ENCODE assay signal across 9 cellular contexts in genomic region chr7:112481833-112482669, GRCh38. TPM values are rescaled to one million over a fixed set of nuclear protein-coding genes. Genes with fewer than 3 reads are reported as not detected.
DNase-seq lines count a peak whose midpoint lies in the region; ATAC-seq and TF ChIP-seq lines count a peak whose summit lies in the region.
"Had no signal": no experiment of that assay in that cellular context is flagged by ENCODE, and none has a peak within 500 bp of the region (broad histone marks: within the 10 kb centered on the region; RNA-seq: fewer than 3 reads in every experiment).

No MANE protein-coding gene starts in this region.

- H3K4me3 Mint-ChIP-seq in type B pancreatic cell, result peak overlapping the region; percentile 28
- H3K4me3 Mint-ChIP-seq: central memory CD8-positive, alpha-beta T cell had no signal

- no peaks in the 10 kb centered on the region for H3K9me3 Mint-ChIP-seq in type B pancreatic cell
- H3K9me3 Mint-ChIP-seq: central memory CD8-positive, alpha-beta T cell had no signal

- peaks cover 9% of the 10 kb centered on the region for H3K4me1 Mint-ChIP-seq in type B pancreatic cell (ENCODE audit: unreplicated experiment)
- H3K4me1 Mint-ChIP-seq: central memory CD8-positive, alpha-beta T cell had no signal

- DNase-seq in HT1080 (ENCODE audit: low read depth) (peak; percentile 90), astrocyte of the cerebellum (ENCODE audit: low read depth) (peak; percentile 55), iris pigment epithelial cell (ENCODE audit: low read depth) (peak; percentile 95), type B pancreatic cell (ENCODE audit: extremely low spot score, unreplicated experiment) (no peak), NCI-H146 treated with DMSO at 0.1 percent for 48 hours (lab: John Stamatoyannopoulos, UW; ENCODE audit: unreplicated experiment) (no peak)

- no peak overlapping the region for H3K4me3 ChIP-seq in astrocyte of the cerebellum (ENCODE audit: low read depth, low read length)

- TF ChIP-seq CTCF in astrocyte of the cerebellum (IDR thresholded peaks at IDR 0.05; ENCODE audit: low read depth, low read length, missing control alignments), result no peak
- TF ChIP-seq CTCF in type B pancreatic cell (conservative IDR thresholded peaks at IDR 0.05), result no peak

- no peaks in the 10 kb centered on the region for H3K27me3 Mint-ChIP-seq in type B pancreatic cell
- H3K27me3 Mint-ChIP-seq: central memory CD8-positive, alpha-beta T cell had no signal

- no peak for ATAC-seq in HG03457 (IDR thresholded peaks at IDR 0.05; ENCODE audit: unreplicated experiment)
- no peak for ATAC-seq in GM18519 (IDR thresholded peaks at IDR 0.05; ENCODE audit: low FRiP score, unreplicated experiment)
- ATAC-seq in GM19035 (IDR thresholded peaks at IDR 0.05; ENCODE audit: unreplicated experiment), result no peak

- in situ Hi-C loops in astrocyte of the cerebellum (cut with HindIII; ENCODE audit: low sequenced_read_pairs), result no loop called here

- H3K27ac Mint-ChIP-seq in type B pancreatic cell, result peak overlapping the region; percentile 84

- H3K36me3 Mint-ChIP-seq in type B pancreatic cell, result peaks cover 15% of the 10 kb centered on the region

RNA-seq across cellular contexts. Expression of gene LSMEM1, which starts 1.3 kb away (rescaled TPM):
- 0.37 and 0.43 TPM in 2 replicates for total RNA-seq in HT1080 (2014; rRNA removed; shearing (Covaris generic))
- 0.17 and 0.50 TPM in 2 replicates for polyA plus RNA-seq in HT1080 (2015; cell fraction: cytosol; rRNA removed)
- 1.4 and 4.2 TPM in 2 replicates for polyA plus RNA-seq in HT1080 (2015; cell fraction: nucleus; rRNA removed)
- 0.98 and 1.9 TPM in 2 replicates for total RNA-seq in type B pancreatic cell (ENCODE audit: low replicate concordance)

RNA-seq across cellular contexts. Expression of gene IFRD1, which starts 31.8 kb away (rescaled TPM):
- 33.7 and 35.7 TPM in 2 replicates for total RNA-seq in HT1080 (2014; rRNA removed; shearing (Covaris generic))
- polyA plus RNA-seq in HT1080 (2015; cell fraction: cytosol; rRNA removed), result 39.2 and 45.8 TPM in 2 replicates
- polyA plus RNA-seq in HT1080 (2015; cell fraction: nucleus; rRNA removed), result 73.0 and 80.3 TPM in 2 replicates
- 78.4 and 93.1 TPM in 2 replicates for total RNA-seq in type B pancreatic cell (ENCODE audit: low replicate concordance)

Comparison
In these comparisons a context has a peak if more than half of its experiments do, and no peak if none do; other contexts are left out.
1. DNase-seq: peak in HT1080 (single experiment), astrocyte of the cerebellum (single experiment) and iris pigment epithelial cell (single experiment); none in type B pancreatic cell (single experiment) and NCI-H146 treated with DMSO at 0.1 percent for 48 hours (single experiment).